In genomic region chr22:31660860-31661341, GRCh38 we compare ENCODE assay signal across 8 cellular contexts. TPM values are rescaled to one million over a fixed set of nuclear protein-coding genes. Genes with fewer than 3 reads are reported as not detected.
DNase-seq lines count a peak whose midpoint lies in the region; ATAC-seq and TF ChIP-seq lines count a peak whose summit lies in the region.
"Not testable (repeated sequence)": the region's sequence is repeated elsewhere in the genome, so short reads cannot be mapped to it uniquely, and the experiment has no call there.

No MANE protein-coding gene starts in this region.

- H3K4me3 ChIP-seq in BJ (ENCODE audit: low read depth, low read length) (peak overlapping the region; percentile 86), GM23338 (peak overlapping the region; percentile 98), gastroesophageal sphincter (peak overlapping the region; percentile 61 to 87)

- DNase-seq in BJ (ENCODE audit: low read depth); GM23338 (ENCODE audit: low spot score); naive thymus-derived CD8-positive, alpha-beta T cell: not testable (repeated sequence)
- DNase-seq in NOMO-1 treated with DMSO at 0.1 percent for 48 hours (lab: John Stamatoyannopoulos, UW; ENCODE audit: unreplicated experiment): peak; percentile 77
- DNase-seq in activated CD4-positive, alpha-beta T cell treated with anti-CD3 and anti-CD28 coated beads for 48 hours: peak; percentile 76
- peak; percentile 27 to 44 (median 39) for DNase-seq in stimulated activated CD4-positive, alpha-beta T cell treated with anti-CD3 and anti-CD28 coated beads, TNF-alpha, amount 100 ng/mL, for 48 hours (ENCODE audit: low read depth in 3 of 3)

- H3K9me3 ChIP-seq in gastroesophageal sphincter: not testable (repeated sequence)

- not testable (repeated sequence) for H3F3A ChIP-seq in GM23338 (replicated peaks; ENCODE audit: low read depth)

- H4K20me1 ChIP-seq in GM23338 (replicated peaks; ENCODE audit: insufficient read depth): not testable (repeated sequence)

- H3K27me3 ChIP-seq in BJ (ENCODE audit: control insufficient read depth, insufficient read depth, low read length); GM23338 (ENCODE audit: insufficient read depth); gastroesophageal sphincter: not testable (repeated sequence)

- H3K36me3 ChIP-seq in BJ (ENCODE audit: control insufficient read depth, insufficient read depth, low read length); GM23338 (ENCODE audit: insufficient read depth); gastroesophageal sphincter: not testable (repeated sequence)

- H3K27ac Mint-ChIP-seq in GM23338: not testable (repeated sequence)
- peak overlapping the region; percentile 96 to 98 (median 98) for H3K27ac Mint-ChIP-seq in brain
- peak overlapping the region; percentile 81 to 100 (median 98) for H3K27ac Mint-ChIP-seq in naive thymus-derived CD8-positive, alpha-beta T cell

- peaks cover 61% of the 10 kb centered on the region for H3K79me2 ChIP-seq in GM23338 (replicated peaks; ENCODE audit: insufficient read depth)

- CTCF ChIA-PET in BJ (lab: Yijun Ruan, JAX): interaction anchor here (1.4 to 3.9 kb wide), 3 partner anchors 100 to 309 kb away, joined by 3 to 23 read pairs (median 5); no protein-coding TSS in a partner anchor

- H3K9me3 Mint-ChIP-seq in GM23338; brain; naive thymus-derived CD8-positive, alpha-beta T cell: not testable (repeated sequence)

- H3K4me1 Mint-ChIP-seq in GM23338 (peaks cover 10% of the 10 kb centered on the region; the same call in 2 of the 3 replicates), brain (peaks cover 36% of the 10 kb centered on the region)
- H3K4me1 Mint-ChIP-seq in naive thymus-derived CD8-positive, alpha-beta T cell: peaks cover 17 to 51% (median 46%) of the 10 kb centered on the region in 4 donors

- peak overlapping the region; percentile 89 for H3K4me2 ChIP-seq in GM23338

- not testable (repeated sequence) for TF ChIP-seq CTCF in BJ (IDR thresholded peaks at IDR 0.05; ENCODE audit: insufficient read depth, low read depth, low read length); GM23338 (conservative IDR thresholded peaks at IDR 0.05; ENCODE audit: low read depth in 2 of 2); brain (conservative IDR thresholded peaks at IDR 0.05); gastroesophageal sphincter (IDR thresholded peaks at IDR 0.05)

- not testable (repeated sequence) for H3K9me2 ChIP-seq in GM23338 (ENCODE audit: insufficient read depth)

- peak overlapping the region; percentile 98 for H3K4me3 Mint-ChIP-seq in GM23338
- peak overlapping the region; percentile 98 to 100 (median 99) for H3K4me3 Mint-ChIP-seq in brain
- H3K4me3 Mint-ChIP-seq in naive thymus-derived CD8-positive, alpha-beta T cell: peak overlapping the region; percentile 93 to 100 (median 100)

- not testable (repeated sequence) for TF ChIP-seq EP300 in gastroesophageal sphincter (IDR thresholded peaks at IDR 0.05)

- H3K27me3 Mint-ChIP-seq in GM23338 (ENCODE audit: insufficient read depth, low read depth, poor library complexity): peaks cover 15% of the 10 kb centered on the region
- not testable (repeated sequence) for H3K27me3 Mint-ChIP-seq in brain; naive thymus-derived CD8-positive, alpha-beta T cell

- 58 to 80% methylated on average over 9 to 10 of the region's 10 CpGs for WGBS in gastroesophageal sphincter (ENCODE audit: low coverage in 1 of 2), 2 donors

- ATAC-seq in GM23338; gastroesophageal sphincter; naive thymus-derived CD8-positive, alpha-beta T cell: not testable (repeated sequence)

- not testable (repeated sequence) for TF ChIP-seq POLR2A in gastroesophageal sphincter (IDR thresholded peaks at IDR 0.05)

- not testable (repeated sequence) for H2AFZ ChIP-seq in GM23338

- POLR2A ChIA-PET in BJ (lab: Charles Lee): interaction anchor here (0.5 to 0.6 kb wide), 2 partner anchors 12 to 86 kb away, joined by 7 to 16 read pairs; no protein-coding TSS in a partner anchor
- POLR2A ChIA-PET in naive thymus-derived CD8-positive, alpha-beta T cell (lab: Charles Lee): interaction anchor here (0.6 to 6.9 kb wide), 5 partner anchors 16 to 267 kb away, joined by 3 to 68 read pairs (median 6); partner anchors contain the start of genes DEPDC5 and PRR14L

- H3K4me1 ChIP-seq in GM23338 (ENCODE audit: insufficient read depth): not testable (repeated sequence)
- H3K4me1 ChIP-seq in gastroesophageal sphincter: peaks cover 0 to 26% (median 10%) of the 10 kb centered on the region in 3 donors

- not testable (repeated sequence) for H3K36me3 Mint-ChIP-seq in GM23338 (ENCODE audit: low read depth); brain; naive thymus-derived CD8-positive, alpha-beta T cell

- not testable (repeated sequence) for H3K27ac ChIP-seq in GM23338 (ENCODE audit: low read depth); gastroesophageal sphincter

RNA-seq across cellular contexts. Expression of gene PISD, which starts 1.1 kb away (rescaled TPM):
- polyA plus RNA-seq in BJ (2011; rRNA removed) (18.7 and 26.9 TPM in 2 replicates), GM23338 (2016; fragmentation: Nextera tagmentation; extraction: Ambion mirVana) (40.7 and 43.1 TPM in 2 replicates), brain (ENCODE audit: insufficient read depth, low read depth, low replicate concordance) (43.0 TPM)
- polyA minus RNA-seq in BJ (2011; rRNA and poly(A)+ RNA removed): 21.8 and 30.8 TPM in 2 replicates
- total RNA-seq in GM23338 (2014; rRNA removed; shearing (Covaris generic)): 51.6 and 54.5 TPM in 2 replicates
- 10 to 100 TPM; 10.1 to 32.7 (median 19.2) TPM for total RNA-seq in gastroesophageal sphincter
- total RNA-seq in naive thymus-derived CD8-positive, alpha-beta T cell: 10 to 100 TPM; 35.2 to 36.6 TPM
- polyA plus RNA-seq in naive thymus-derived CD8-positive, alpha-beta T cell: 10 to 100 TPM; 12.7 to 21.0 (median 17.7) TPM
